29 cellular contexts compared by ENCODE assay signal in genomic region chr2:13492262-13492661, GRCh38.
DNase-seq lines count a peak whose midpoint lies in the region; ATAC-seq, FAIRE-seq and TF ChIP-seq lines count a peak whose summit lies in the region.
"Had no signal": no experiment of that assay in that cellular context is flagged by ENCODE, and none has a peak within 500 bp of the region (broad histone marks: within the 10 kb centered on the region; RNA-seq: fewer than 3 reads in every experiment).

No MANE protein-coding gene starts in this region.

- ATAC-seq in K562, result no peak
- ATAC-seq: A549; CD8-positive, alpha-beta T cell had no signal

- H3K27me3 ChIP-seq in K562 (ENCODE audit: control insufficient read depth in 2 of 2, insufficient read depth in 2 of 2, low read length in 2 of 2) (no peaks in the 10 kb centered on the region), osteoblast (ENCODE audit: insufficient read depth, low read length) (no peaks in the 10 kb centered on the region)
- H3K27me3 ChIP-seq: BE2C; BLaER1; BLaER1 treated with 17β-estradiol and CSF1 and Interleukin-3, amounts not matched to agents 10 nM and 100 nM had no signal

- no peaks in the 10 kb centered on the region for H3K9me1 ChIP-seq in K562 (ENCODE audit: control insufficient read depth, insufficient read depth, low read length)

- DNase-seq in K562 (ENCODE audit: extremely low read depth in 1 of 4, low spot score in 3 of 4) (no peak), osteoblast (ENCODE audit: insufficient read length, low spot score, missing footprints) (no peak)
- DNase-seq: 8988T; ACHN; AML-193; BE2C; C1 segment of cervical spinal cord; Caco-2; Calu3; CD4-positive, alpha-beta memory T cell; CD4-positive, alpha-beta T cell; CD4-positive, CD25-positive, alpha-beta regulatory T cell; CD8-positive, alpha-beta memory T cell; CD8-positive, alpha-beta T cell; COR-L47; DMS 273 treated with DMSO at 0.1 percent for 48 hours; DMS153; DMS53; DMS79; DMS79 treated with DMSO at 0.1 percent for 48 hours; DND-41; EL had no signal

- H2AFZ ChIP-seq in K562 (ENCODE audit: low read depth, low read length) (no peak overlapping the region), osteoblast (ENCODE audit: low read length) (no peak overlapping the region)

- no peak for TF ChIP-seq RAD21 in K562 (CRISPR knock-in tag; conservative IDR thresholded peaks at IDR 0.05 in 1 of 2, IDR thresholded peaks at IDR 0.05 in 1 of 2)

- POLR2A ChIA-PET in K562 (lab: Yijun Ruan, JAX), result no interaction called here

- H3K27ac ChIP-seq in K562 (ENCODE audit: extremely low read depth, low read depth, low read length) (no peak overlapping the region), osteoblast (ENCODE audit: low read depth, low read length) (no peak overlapping the region)
- H3K27ac ChIP-seq: 22Rv1; A549; BLaER1; BLaER1 treated with 17β-estradiol and CSF1 and Interleukin-3, amounts not matched to agents 10 nM and 100 nM; C4-2B had no signal

- H3K4me1 ChIP-seq in K562 (replicated peaks in 1 of 2; ENCODE audit: control insufficient read depth in 2 of 2, insufficient read depth in 2 of 2, low read length in 2 of 2), result no peaks in the 10 kb centered on the region
- H3K4me1 ChIP-seq in osteoblast (ENCODE audit: insufficient read depth, low read length), result no peaks in the 10 kb centered on the region
- H3K4me1 ChIP-seq: A549; BE2C; BLaER1; BLaER1 treated with 17β-estradiol and CSF1 and Interleukin-3, amounts not matched to agents 10 nM and 100 nM; Caco-2 had no signal

- H4K20me1 ChIP-seq in K562 (replicated peaks; ENCODE audit: control insufficient read depth, insufficient read depth, low read length) (no peaks in the 10 kb centered on the region), osteoblast (ENCODE audit: insufficient read depth, low read length) (no peaks in the 10 kb centered on the region)
- H4K20me1 ChIP-seq: BLaER1; BLaER1 treated with 17β-estradiol and CSF1 and Interleukin-3, amounts not matched to agents 10 nM and 100 nM had no signal

- TF ChIP-seq POLR2A in K562 (conservative IDR thresholded peaks at IDR 0.05), result no peak

- 0% methylated on average over 1 of the region's 1 CpG for WGBS in K562 (ENCODE audit: insufficient coverage, low coverage, missing lambda C conversion rate)

- H3K4me2 ChIP-seq in K562 (ENCODE audit: insufficient read depth, low read length) (no peak overlapping the region), osteoblast (ENCODE audit: insufficient read depth, low read length) (no peak overlapping the region)
- H3K4me2 ChIP-seq: A549; BLaER1; BLaER1 treated with 17β-estradiol and CSF1 and Interleukin-3, amounts not matched to agents 10 nM and 100 nM had no signal

- in situ Hi-C loops in K562 (cut with MboI), result no loop called here

- TF ChIP-seq CTCF in K562 (IDR thresholded peaks at IDR 0.05 in 2 of 3, conservative IDR thresholded peaks at IDR 0.05 in 1 of 3; ENCODE audit: insufficient read depth in 2 of 3, low read depth in 1 of 3, low read length in 3 of 3) (no peak), osteoblast (IDR thresholded peaks at IDR 0.05; ENCODE audit: extremely low read depth, low read depth, low read length) (no peak)

- no peak for TF ChIP-seq EP300 in K562 (IDR thresholded peaks at IDR 0.05; ENCODE audit: low read length)

- no peak overlapping the region for H3K9ac ChIP-seq in K562 (ENCODE audit: insufficient read depth in 1 of 2, low read depth in 2 of 2, low read length in 2 of 2)
- H3K9ac ChIP-seq: BLaER1; BLaER1 treated with 17β-estradiol and CSF1 and Interleukin-3, amounts not matched to agents 10 nM and 100 nM had no signal

- intact Hi-C loops in K562 (cut with micrococcal nuclease), result no loop called here

- H3K79me2 ChIP-seq in K562 (ENCODE audit: control insufficient read depth, insufficient read depth, low read length), result no peaks in the 10 kb centered on the region
- no peaks in the 10 kb centered on the region for H3K79me2 ChIP-seq in osteoblast (ENCODE audit: insufficient read depth, low read length)

- H3K36me3 ChIP-seq in K562 (ENCODE audit: control insufficient read depth, insufficient read depth, low read length), result no peaks in the 10 kb centered on the region
- no peaks in the 10 kb centered on the region for H3K36me3 ChIP-seq in osteoblast (ENCODE audit: insufficient read depth, low read length)
- H3K36me3 ChIP-seq: BLaER1; BLaER1 treated with 17β-estradiol and CSF1 and Interleukin-3, amounts not matched to agents 10 nM and 100 nM had no signal

- CTCF ChIA-PET in K562 (lab: Yijun Ruan, JAX; ENCODE audit: low intra/inter-chr PET ratio), result no interaction called here

- no peak overlapping the region for H3K4me3 ChIP-seq in K562
- H3K4me3 ChIP-seq in osteoblast (ENCODE audit: insufficient read depth, low read length), result no peak overlapping the region
- H3K4me3 ChIP-seq: A549; BLaER1; BLaER1 treated with 17β-estradiol and CSF1 and Interleukin-3, amounts not matched to agents 10 nM and 100 nM had no signal

- FAIRE-seq in K562 (lab: Jason Lieb, UNC), result no peak
- FAIRE-seq: A204.1, A549, D721Med had no signal

- BruUV-seq in K562 (replicated peaks; lab: Mats Ljungman, UMichigan), result no TSS peak

- no peaks in the 10 kb centered on the region; the same call in 1 of the 2 replicates for H3K9me3 ChIP-seq in K562 (replicated peaks; ENCODE audit: control insufficient read depth, insufficient read depth, low read depth, low read length)
- no peaks in the 10 kb centered on the region for H3K9me3 ChIP-seq in osteoblast (ENCODE audit: low read depth, low read length)
- H3K9me3 ChIP-seq: BE2C; BLaER1; BLaER1 treated with 17β-estradiol and CSF1 and Interleukin-3, amounts not matched to agents 10 nM and 100 nM; Caco-2 had no signal

TF ChIP-seq in K562, 482 proteins besides CTCF, POLR2A, EP300 and RAD21:
- TF ChIP-seq ELK3 (CRISPR knock-in tag; IDR thresholded peaks at IDR 0.05) (no peak), ZNF311 (CRISPR knock-in tag; IDR thresholded peaks at IDR 0.05) (peak; percentile 92), CREB3 (tag; conservative IDR thresholded peaks at IDR 0.05; ENCODE audit: low read depth) (no peak)
